26 cellular contexts compared by ENCODE assay signal in genomic region chr5:89871906-89872305, GRCh38.
"Had no signal": no experiment of that assay in that cellular context is flagged by ENCODE, and none has a peak within 500 bp of the region (broad histone marks: within the 10 kb centered on the region; RNA-seq: fewer than 3 reads in every experiment).

No MANE protein-coding gene starts in this region.

- H3K4me3 ChIP-seq: gastroesophageal sphincter, thoracic aorta, upper lobe of right lung had no signal

- H3K27me3 Mint-ChIP-seq: activated CD4-positive, alpha-beta T cell treated with anti-CD3 and anti-CD28 coated beads, Interleukin-2, amount 10 ng/mL, durations not matched to agents 7 days and 5 days; activated naive CD8-positive, alpha-beta T cell treated with anti-CD3 and anti-CD28 coated beads, Interleukin-2, amount 50 U/mL, for 24 hours; naive thymus-derived CD4-positive, alpha-beta T cell had no signal

- H3K27ac ChIP-seq: gastroesophageal sphincter, spleen, thoracic aorta, upper lobe of right lung, WERI-Rb-1 had no signal

- DNase-seq: activated CD4-positive, alpha-beta T cell treated with anti-CD3 and anti-CD28 coated beads, Interleukin-2, amount 10 ng/mL, durations not matched to agents 7 days and 5 days; activated CD4-positive, CD25-positive, alpha-beta regulatory T cell treated with anti-CD3 and anti-CD28 coated beads, Interleukin-2, amount 50 U/mL, for 72 hours; activated CD8-positive, alpha-beta T cell treated with anti-CD3 and anti-CD28 coated beads, Interleukin-2, amount 10 ng/mL, durations not matched to agents 7 days and 5 days; activated gamma-delta T cell; activated naive CD4-positive, alpha-beta T cell treated with anti-CD3 and anti-CD28 coated beads, Interleukin-2, amount 50 U/mL, for 16 hours; activated naive CD8-positive, alpha-beta T cell treated with anti-CD3 and anti-CD28 coated beads, Interleukin-2, amount 50 U/mL, for 24 hours; dermis blood vessel endothelial cell; effector memory CD4-positive, alpha-beta T cell; head of caudate nucleus; left cardiac atrium; mesenchymal stem cell; naive thymus-derived CD4-positive, alpha-beta T cell; occipital lobe; posterior cingulate gyrus; retina; spleen; stimulated activated CD4-positive, alpha-beta T cell treated with anti-CD3 and anti-CD28 coated beads, Interleukin-4, amount 100 ng/mL, for 1 hour; stimulated activated naive CD4-positive, alpha-beta T cell treated with Interleukin-2 at 50 U/mL for 16 hours; T-helper 1 cell; upper lobe of right lung; WERI-Rb-1 had no signal

- H3K4me1 Mint-ChIP-seq: activated CD4-positive, alpha-beta T cell treated with anti-CD3 and anti-CD28 coated beads, Interleukin-2, amount 10 ng/mL, durations not matched to agents 7 days and 5 days; activated naive CD8-positive, alpha-beta T cell treated with anti-CD3 and anti-CD28 coated beads, Interleukin-2, amount 50 U/mL, for 24 hours; naive thymus-derived CD4-positive, alpha-beta T cell; neural crest cell had no signal

- H3K4me3 Mint-ChIP-seq: activated CD4-positive, alpha-beta T cell treated with anti-CD3 and anti-CD28 coated beads, Interleukin-2, amount 10 ng/mL, durations not matched to agents 7 days and 5 days; activated CD8-positive, alpha-beta T cell treated with anti-CD3 and anti-CD28 coated beads, Interleukin-2, amount 10 ng/mL, durations not matched to agents 7 days and 5 days; activated naive CD8-positive, alpha-beta T cell treated with anti-CD3 and anti-CD28 coated beads, Interleukin-2, amount 50 U/mL, for 24 hours; activated T-helper 1 cell treated with anti-CD3 and anti-CD28 coated beads, Interleukin-12 subunit alpha, Interleukin-12 subunit beta, Interleukin-2, Interleukin-4 antibody, amounts not matched to agents 30 ng/mL and 10 ng/mL and 1 ng/mL, durations not matched to agents 14 hours and 24 hours and 36 hours; naive thymus-derived CD4-positive, alpha-beta T cell; neural crest cell had no signal

- H3K27ac Mint-ChIP-seq: activated CD4-positive, alpha-beta T cell treated with anti-CD3 and anti-CD28 coated beads, Interleukin-2, amount 10 ng/mL, durations not matched to agents 7 days and 5 days; activated CD8-positive, alpha-beta T cell treated with anti-CD3 and anti-CD28 coated beads, Interleukin-2, amount 10 ng/mL, durations not matched to agents 7 days and 5 days; activated naive CD8-positive, alpha-beta T cell treated with anti-CD3 and anti-CD28 coated beads, Interleukin-2, amount 50 U/mL, for 24 hours; activated T-helper 1 cell treated with anti-CD3 and anti-CD28 coated beads, Interleukin-12 subunit alpha, Interleukin-12 subunit beta, Interleukin-2, Interleukin-4 antibody, amounts not matched to agents 30 ng/mL and 10 ng/mL and 1 ng/mL, durations not matched to agents 14 hours and 24 hours and 36 hours; naive thymus-derived CD4-positive, alpha-beta T cell had no signal

- H3K9me3 Mint-ChIP-seq: activated CD4-positive, alpha-beta T cell treated with anti-CD3 and anti-CD28 coated beads, Interleukin-2, amount 10 ng/mL, durations not matched to agents 7 days and 5 days; activated naive CD8-positive, alpha-beta T cell treated with anti-CD3 and anti-CD28 coated beads, Interleukin-2, amount 50 U/mL, for 24 hours; activated T-helper 1 cell treated with anti-CD3 and anti-CD28 coated beads, Interleukin-12 subunit alpha, Interleukin-12 subunit beta, Interleukin-2, Interleukin-4 antibody, amounts not matched to agents 30 ng/mL and 10 ng/mL and 1 ng/mL, durations not matched to agents 14 hours and 24 hours and 36 hours; neural crest cell had no signal

- H3K36me3 ChIP-seq: gastroesophageal sphincter, spleen, thoracic aorta, upper lobe of right lung, WERI-Rb-1 had no signal

- H3K36me3 Mint-ChIP-seq: naive thymus-derived CD4-positive, alpha-beta T cell had no signal

- H3K9me3 ChIP-seq: gastroesophageal sphincter, spleen, thoracic aorta, upper lobe of right lung had no signal

- H3K4me1 ChIP-seq: gastroesophageal sphincter, spleen, upper lobe of right lung had no signal

- ATAC-seq: activated CD8-positive, alpha-beta T cell treated with anti-CD3 and anti-CD28 coated beads, Interleukin-2, amount 10 ng/mL, durations not matched to agents 7 days and 5 days; activated naive CD8-positive, alpha-beta T cell treated with anti-CD3 and anti-CD28 coated beads, Interleukin-2, amount 50 U/mL, for 24 hours; esophagus mucosa; gastroesophageal sphincter; left cardiac atrium; naive thymus-derived CD4-positive, alpha-beta T cell; upper lobe of right lung had no signal

- H3K27me3 ChIP-seq: gastroesophageal sphincter, spleen, upper lobe of right lung had no signal
